ENCODE assay signal across 24 cellular contexts in genomic region chr11:86035920-86036319, GRCh38.
"Had no signal": no experiment of that assay in that cellular context is flagged by ENCODE, and none has a peak within 500 bp of the region (broad histone marks: within the 10 kb centered on the region; RNA-seq: fewer than 3 reads in every experiment).

No MANE protein-coding gene starts in this region.

- ATAC-seq: activated CD4-positive, CD25-positive, alpha-beta regulatory T cell treated with anti-CD3 and anti-CD28 coated beads, Interleukin-2, amount 50 U/mL, for 24 hours; left cardiac atrium; stimulated activated naive CD8-positive, alpha-beta T cell treated with anti-CD3 and anti-CD28 coated beads, Interleukin-15, Interleukin-2, amounts not matched to agents 100 U/mL and 50 U/mL, for 24 hours had no signal

- H3K27me3 Mint-ChIP-seq: activated CD4-positive, alpha-beta memory T cell treated with anti-CD3 and anti-CD28 coated beads, Interleukin-2, amount 10 ng/mL, durations not matched to agents 7 days and 5 days; activated CD4-positive, alpha-beta T cell treated with anti-CD3 and anti-CD28 coated beads, Interleukin-2, amount 10 ng/mL, durations not matched to agents 24 days and 14 days; activated naive CD8-positive, alpha-beta T cell had no signal

- H3K9me3 ChIP-seq: adrenal gland, ascending aorta, esophagus muscularis mucosa, spleen, thyroid gland had no signal

- H3K36me3 ChIP-seq: adrenal gland, brain microvascular endothelial cell, neural progenitor cell, thyroid gland had no signal

- FAIRE-seq: colon, frontal cortex had no signal

- H3K9ac ChIP-seq: neural progenitor cell had no signal

- H3K4me3 Mint-ChIP-seq: activated CD4-positive, alpha-beta memory T cell treated with anti-CD3 and anti-CD28 coated beads, Interleukin-2, amount 10 ng/mL, durations not matched to agents 7 days and 5 days; activated CD4-positive, alpha-beta T cell treated with anti-CD3 and anti-CD28 coated beads, Interleukin-2, amount 10 ng/mL, durations not matched to agents 24 days and 14 days; activated naive CD8-positive, alpha-beta T cell; activated T-helper 1 cell treated with anti-CD3 and anti-CD28 coated beads, Interleukin-12 subunit alpha, Interleukin-12 subunit beta, Interleukin-2, Interleukin-4 antibody, amounts not matched to agents 30 ng/mL and 10 ng/mL and 1 ng/mL, durations not matched to agents 14 hours and 24 hours and 36 hours; neural progenitor cell; T-helper 2 cell treated with Interferon-gamma antibody and Interleukin-4, amounts not matched to agents 5 μg/mL and 100 μg/mL, for 36 hours had no signal

- H3K4me1 ChIP-seq: neural progenitor cell had no signal

- DNase-seq: activated CD4-positive, alpha-beta memory T cell treated with anti-CD3 and anti-CD28 coated beads, Interleukin-2, amount 10 ng/mL, durations not matched to agents 7 days and 5 days; activated CD4-positive, alpha-beta T cell treated with anti-CD3 and anti-CD28 coated beads, Interleukin-2, amount 10 ng/mL, durations not matched to agents 24 days and 14 days; activated gamma-delta T cell; adrenal gland; brain microvascular endothelial cell; caudate nucleus; hippocampal formation; islet precursor cell; left cardiac atrium; retina; spleen; stimulated activated CD4-positive, alpha-beta T cell treated with anti-CD3 and anti-CD28 coated beads, Interleukin-4, amount 100 ng/mL, for 1 hour; stimulated activated naive CD8-positive, alpha-beta T cell treated with anti-CD3 and anti-CD28 coated beads, Interleukin-15, Interleukin-2, amounts not matched to agents 100 U/mL and 50 U/mL, for 24 hours; substantia nigra; thyroid gland had no signal

- H3K9me3 Mint-ChIP-seq: activated CD4-positive, alpha-beta memory T cell treated with anti-CD3 and anti-CD28 coated beads, Interleukin-2, amount 10 ng/mL, durations not matched to agents 7 days and 5 days; activated CD4-positive, alpha-beta T cell treated with anti-CD3 and anti-CD28 coated beads, Interleukin-2, amount 10 ng/mL, durations not matched to agents 24 days and 14 days; activated T-helper 1 cell treated with anti-CD3 and anti-CD28 coated beads, Interleukin-12 subunit alpha, Interleukin-12 subunit beta, Interleukin-2, Interleukin-4 antibody, amounts not matched to agents 30 ng/mL and 10 ng/mL and 1 ng/mL, durations not matched to agents 14 hours and 24 hours and 36 hours; T-helper 2 cell treated with Interferon-gamma antibody and Interleukin-4, amounts not matched to agents 5 μg/mL and 100 μg/mL, for 36 hours had no signal

- H3K27ac ChIP-seq: adrenal gland, ascending aorta, brain microvascular endothelial cell, esophagus muscularis mucosa, neural progenitor cell, thyroid gland had no signal

- H3K4me3 ChIP-seq: adrenal gland, ascending aorta, esophagus muscularis mucosa, neural progenitor cell, spleen, thyroid gland had no signal

- H3K27me3 ChIP-seq: adrenal gland, ascending aorta, brain microvascular endothelial cell, esophagus muscularis mucosa, neural progenitor cell, spleen, thyroid gland had no signal

- H3K27ac Mint-ChIP-seq: activated CD4-positive, alpha-beta memory T cell treated with anti-CD3 and anti-CD28 coated beads, Interleukin-2, amount 10 ng/mL, durations not matched to agents 7 days and 5 days; activated CD4-positive, alpha-beta T cell treated with anti-CD3 and anti-CD28 coated beads, Interleukin-2, amount 10 ng/mL, durations not matched to agents 24 days and 14 days; activated T-helper 1 cell treated with anti-CD3 and anti-CD28 coated beads, Interleukin-12 subunit alpha, Interleukin-12 subunit beta, Interleukin-2, Interleukin-4 antibody, amounts not matched to agents 30 ng/mL and 10 ng/mL and 1 ng/mL, durations not matched to agents 14 hours and 24 hours and 36 hours; neural progenitor cell had no signal
